In the genomic region with DNA sequence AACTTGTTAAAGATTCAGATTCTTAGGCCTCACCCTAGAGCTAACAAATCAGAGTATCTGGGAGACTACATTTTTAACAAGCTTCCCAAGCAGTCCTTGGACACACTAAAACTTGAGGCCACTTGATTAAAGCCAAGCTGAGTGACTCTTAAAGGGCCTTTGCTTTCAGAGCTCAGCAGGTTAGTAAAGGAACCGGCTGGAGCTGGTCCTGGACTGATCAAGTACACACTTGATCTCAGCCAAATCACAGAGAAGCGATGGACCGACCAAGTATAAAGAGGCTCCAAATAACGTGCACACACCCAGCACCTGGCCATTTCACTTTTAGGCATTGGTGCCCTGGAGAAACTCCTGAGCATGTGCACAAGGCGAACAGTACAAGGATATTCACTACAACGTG, we compare ENCODE assay signal across 30 cellular contexts. TPM values are rescaled to one million over a fixed set of nuclear protein-coding genes. Genes with fewer than 3 reads are reported as not detected.
DNase-seq lines count a peak whose midpoint lies in the region; ATAC-seq and TF ChIP-seq lines count a peak whose summit lies in the region.
"Had no signal": no experiment of that assay in that cellular context is flagged by ENCODE, and none has a peak within 500 bp of the region (broad histone marks: within the 10 kb centered on the region; RNA-seq: fewer than 3 reads in every experiment).

No MANE protein-coding gene starts in this region.

- no peaks in the 10 kb centered on the region for H4K20me1 ChIP-seq in OCI-LY3 (ENCODE audit: insufficient read depth, low read length)

- H3K4me1 ChIP-seq in OCI-LY3 (ENCODE audit: low read length) (peaks cover 42% of the 10 kb centered on the region), neuron (ENCODE audit: insufficient read depth, low read length) (peaks cover 16% of the 10 kb centered on the region), upper lobe of right lung (peaks cover 8% of the 10 kb centered on the region)
- H3K4me1 ChIP-seq: BE2C had no signal

- H3K4me3 ChIP-seq in OCI-LY3 (ENCODE audit: low read length) (no peak overlapping the region), neuron (ENCODE audit: low read length) (no peak overlapping the region), upper lobe of right lung (no peak overlapping the region)

- no peaks in the 10 kb centered on the region for H3K79me2 ChIP-seq in OCI-LY3 (ENCODE audit: low read length)

- no peaks in the 10 kb centered on the region for H3K27me3 ChIP-seq in OCI-LY3 (ENCODE audit: low read depth, low read length)
- H3K27me3 ChIP-seq in neuron (ENCODE audit: insufficient read depth, low read length): no peaks in the 10 kb centered on the region
- no peaks in the 10 kb centered on the region for H3K27me3 ChIP-seq in upper lobe of right lung

- H3K27me3 Mint-ChIP-seq in activated naive CD4-positive, alpha-beta T cell treated with anti-CD3 and anti-CD28 coated beads for 36 hours (ENCODE audit: low read depth): peaks cover 6% of the 10 kb centered on the region

- DNase-seq in NCI-H510A treated with DMSO at 0.1 percent for 48 hours (lab: John Stamatoyannopoulos, UW): peak; percentile 12
- DNase-seq in NCI-H510A (lab: John Stamatoyannopoulos, UW): no peak
- DNase-seq in upper lobe of right lung: no peak
- DNase-seq in activated naive CD4-positive, alpha-beta T cell treated with anti-CD3 and anti-CD28 coated beads for 36 hours: no peak
- DNase-seq in NCI-H2107 treated with DMSO at 0.1 percent for 48 hours (lab: John Stamatoyannopoulos, UW; ENCODE audit: unreplicated experiment): no peak
- DNase-seq: 8988T; ACHN; BE2C; CD8-positive, alpha-beta memory T cell; DMS 273 treated with DMSO at 0.1 percent for 48 hours; H7; Kasumi-1; MV-4-11; NCI-H1105 treated with DMSO at 0.1 percent for 48 hours; NCI-H146; NCI-H1930; NCI-H2107; NCI-H226; NCI-H526; NCI-H82; NK-92 treated with Interleukin-12 subunit alpha and Interleukin-12 subunit beta, amount 100 ng/mL, for 24 hours; SHP77 treated with DMSO at 0.1 percent for 48 hours had no signal

- H3K4me3 Mint-ChIP-seq in activated naive CD4-positive, alpha-beta T cell treated with anti-CD3 and anti-CD28 coated beads for 36 hours: no peak overlapping the region
- H3K4me3 Mint-ChIP-seq: CD14-positive monocyte; CD8-positive, alpha-beta memory T cell had no signal

- intact Hi-C loops in upper lobe of right lung (cut with DNase I): no loop called here
- intact Hi-C loops in activated naive CD4-positive, alpha-beta T cell treated with anti-CD3 and anti-CD28 coated beads for 36 hours (cut with micrococcal nuclease): no loop called here

- CTCF ChIA-PET in activated naive CD4-positive, alpha-beta T cell treated with anti-CD3 and anti-CD28 coated beads for 36 hours (lab: Charles Lee): no interaction called here

- H3K9me3 ChIP-seq in OCI-LY3 (ENCODE audit: insufficient read depth, low read length) (no peaks in the 10 kb centered on the region), neuron (ENCODE audit: low read length) (no peaks in the 10 kb centered on the region), upper lobe of right lung (no peaks in the 10 kb centered on the region)
- H3K9me3 ChIP-seq: BE2C had no signal

- TF ChIP-seq CTCF in OCI-LY3 (IDR thresholded peaks at IDR 0.05; ENCODE audit: low read depth, low read length): no peak
- no peak for TF ChIP-seq CTCF in upper lobe of right lung (IDR thresholded peaks at IDR 0.05)

- H3K36me3 ChIP-seq in OCI-LY3 (replicated peaks; ENCODE audit: low read depth, low read length): no peaks in the 10 kb centered on the region
- H3K36me3 ChIP-seq in neuron (ENCODE audit: insufficient read depth, low read length): no peaks in the 10 kb centered on the region
- no peaks in the 10 kb centered on the region for H3K36me3 ChIP-seq in upper lobe of right lung
- H3K36me3 ChIP-seq: BE2C had no signal

- H2AFZ ChIP-seq in OCI-LY3 (ENCODE audit: low read depth, low read length): peak overlapping the region; percentile 40; the same call in 1 of the 2 replicates
- H2AFZ ChIP-seq in neuron (ENCODE audit: low read depth, low read length): peak overlapping the region; percentile 55

- H3K27ac Mint-ChIP-seq in activated naive CD4-positive, alpha-beta T cell treated with anti-CD3 and anti-CD28 coated beads for 36 hours: no peak overlapping the region
- H3K27ac Mint-ChIP-seq: CD14-positive monocyte; CD8-positive, alpha-beta memory T cell had no signal

- H3K4me1 Mint-ChIP-seq in activated naive CD4-positive, alpha-beta T cell treated with anti-CD3 and anti-CD28 coated beads for 36 hours (ENCODE audit: low read depth): peaks cover 8% of the 10 kb centered on the region
- H3K4me1 Mint-ChIP-seq: CD8-positive, alpha-beta memory T cell had no signal

- peak; percentile 75 for ATAC-seq in upper lobe of right lung
- no peak for ATAC-seq in HG03457 (IDR thresholded peaks at IDR 0.05; ENCODE audit: unreplicated experiment)
- ATAC-seq: HepG2 had no signal

- H3K4me2 ChIP-seq in OCI-LY3 (ENCODE audit: low read length): no peak overlapping the region

- H3K27ac ChIP-seq in OCI-LY3 (ENCODE audit: low read length): no peak overlapping the region
- no peak overlapping the region for H3K27ac ChIP-seq in upper lobe of right lung
- H3K27ac ChIP-seq: RWPE1 had no signal

- no peak overlapping the region for H3K9ac ChIP-seq in OCI-LY3 (ENCODE audit: low read length)

- H3K9me3 Mint-ChIP-seq in activated naive CD4-positive, alpha-beta T cell treated with anti-CD3 and anti-CD28 coated beads for 36 hours: peaks cover 9% of the 10 kb centered on the region

- H3K36me3 Mint-ChIP-seq in activated naive CD4-positive, alpha-beta T cell treated with anti-CD3 and anti-CD28 coated beads for 36 hours (ENCODE audit: low read depth): no peaks in the 10 kb centered on the region

RNA-seq across cellular contexts. Expression of a gene that starts 12.9 kb away (rescaled TPM):
- total RNA-seq in upper lobe of right lung: 25.4 TPM
- total RNA-seq in activated naive CD4-positive, alpha-beta T cell treated with anti-CD3 and anti-CD28 coated beads for 36 hours: 1 to 10 TPM; 1.7 to 3.4 TPM
- total RNA-seq: G401, HepG2, HT1080 had no signal

RNA-seq across cellular contexts. Expression of a gene that starts 27.5 kb away (rescaled TPM):
- 44.6 TPM for total RNA-seq in upper lobe of right lung
- total RNA-seq in activated naive CD4-positive, alpha-beta T cell treated with anti-CD3 and anti-CD28 coated beads for 36 hours: 10 to 100 TPM; 45.2 to 46.1 TPM
